In genomic region chr1:208292913-208293312, GRCh38 we compare ENCODE assay signal across 24 cellular contexts.
"Had no signal": no experiment of that assay in that cellular context is flagged by ENCODE, and none has a peak within 500 bp of the region (broad histone marks: within the 10 kb centered on the region; RNA-seq: fewer than 3 reads in every experiment).

No MANE protein-coding gene starts in this region.

- H3K27ac ChIP-seq: brain microvascular endothelial cell, coronary artery, dorsolateral prefrontal cortex had no signal

- DNase-seq: activated CD4-positive, alpha-beta memory T cell treated with anti-CD3 and anti-CD28 coated beads, Interleukin-2, amount 10 ng/mL, durations not matched to agents 7 days and 5 days; activated CD4-positive, alpha-beta T cell treated with anti-CD3 and anti-CD28 coated beads for 1 hour; activated CD4-positive, alpha-beta T cell treated with anti-CD3 and anti-CD28 coated beads for 4 hours; activated CD4-positive, alpha-beta T cell treated with anti-CD3 and anti-CD28 coated beads, Interleukin-2, amount 10 ng/mL, durations not matched to agents 7 days and 5 days; activated CD4-positive, alpha-beta T cell treated with anti-CD3 and anti-CD28 coated beads, Interleukin-2, amount 50 U/mL, for 4 hours; activated effector memory CD4-positive, alpha-beta T cell treated with Interleukin-2 at 50 U/mL for 16 hours; activated gamma-delta T cell treated with Interleukin-2 at 50 U/mL for 16 hours; activated naive CD4-positive, alpha-beta T cell treated with anti-CD3 and anti-CD28 coated beads, Interleukin-2, amount 50 U/mL, for 16 hours; activated naive CD4-positive, alpha-beta T cell treated with Interleukin-2 at 50 U/mL for 16 hours; activated T-cell treated with anti-CD3 and anti-CD28 coated beads, Interleukin-2, amount 50 U/mL, for 4 hours; amniotic stem cell; anterior cingulate cortex; brain microvascular endothelial cell; dorsolateral prefrontal cortex; effector memory CD4-positive, alpha-beta T cell; endodermal cell; foreskin fibroblast; T-helper 2 cell had no signal

- ATAC-seq: activated T-cell treated with anti-CD3 and anti-CD28 coated beads, Interleukin-2, amount 50 U/mL, for 4 hours; activated T-helper 17 cell treated with anti-CD3 and anti-CD28 coated beads, Interleukin-2, amount 50 U/mL, for 72 hours; esophagus mucosa had no signal

- H3K4me3 ChIP-seq: coronary artery, dorsolateral prefrontal cortex had no signal

- H3K36me3 ChIP-seq: brain microvascular endothelial cell had no signal

- FAIRE-seq: astrocyte, bronchial epithelial cell, frontal cortex had no signal
